Comparison of ENCODE assay signal across 17 cellular contexts in the genomic region with DNA sequence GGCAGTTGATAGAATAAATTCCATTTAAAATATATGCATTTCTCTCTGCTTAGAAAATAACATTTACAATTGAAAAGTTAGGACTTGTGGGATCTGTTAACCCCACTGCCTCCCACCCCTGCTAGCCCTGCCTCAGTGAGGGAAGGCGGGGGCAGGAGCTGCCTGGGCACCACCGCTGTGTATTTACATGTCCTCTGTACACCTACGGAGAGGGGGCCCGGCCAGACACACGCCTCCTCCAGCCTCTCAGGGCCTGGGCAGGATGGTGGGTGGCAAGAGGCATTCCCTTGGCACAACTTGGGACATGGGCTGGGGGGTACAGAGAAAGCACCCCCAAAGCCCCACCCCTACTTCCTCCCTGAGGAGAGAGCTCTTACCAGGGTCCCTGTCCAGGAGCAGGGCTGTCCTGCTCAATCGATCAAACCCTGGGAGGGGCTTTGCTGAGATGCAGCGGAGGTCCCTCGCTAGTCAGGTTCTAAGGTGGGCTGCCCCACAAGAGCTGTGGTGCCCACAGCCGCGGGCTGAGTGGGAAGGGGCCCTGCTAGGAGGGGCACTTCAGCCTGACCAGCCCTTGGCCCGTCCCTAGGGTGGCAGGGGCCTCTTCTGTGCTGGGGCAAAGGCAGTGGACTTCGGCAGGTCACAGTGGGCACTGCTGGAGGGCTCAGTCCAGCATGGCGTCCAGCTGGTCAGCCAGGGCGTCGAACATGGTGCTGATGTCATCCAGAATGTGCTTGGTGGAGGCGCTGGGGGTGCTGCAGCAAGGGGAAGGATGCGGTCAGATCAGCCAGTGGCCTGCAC. TPM values are rescaled to one million over a fixed set of nuclear protein-coding genes. Genes with fewer than 3 reads are reported as not detected.
DNase-seq lines count a peak whose midpoint lies in the region; ATAC-seq and TF ChIP-seq lines count a peak whose summit lies in the region.
"Had no signal": no experiment of that assay in that cellular context is flagged by ENCODE, and none has a peak within 500 bp of the region (broad histone marks: within the 10 kb centered on the region; RNA-seq: fewer than 3 reads in every experiment).

No MANE protein-coding gene starts in this region.

- TF ChIP-seq CTCF in HEK293 (tag by site-specific recombination; IDR thresholded peaks at IDR 0.05) = no peak
- no peak for TF ChIP-seq CTCF in mammary epithelial cell (conservative IDR thresholded peaks at IDR 0.05 in 1 of 2, IDR thresholded peaks at IDR 0.05 in 1 of 2; ENCODE audit: extremely low read depth in 1 of 2, insufficient read depth in 1 of 2, low read depth in 1 of 2, low read length in 2 of 2)
- no peak for TF ChIP-seq CTCF in nephron progenitor cell (IDR thresholded peaks at IDR 0.05)
- no peak for TF ChIP-seq CTCF in thoracic aorta (IDR thresholded peaks at IDR 0.05)

- H3K27ac Mint-ChIP-seq in nephron progenitor cell = peak overlapping the region; percentile 16

- CTCF ChIA-PET in HEK293 (lab: Yijun Ruan, JAX) (interaction anchor here (0.6 to 0.8 kb wide), 2 partner anchors 11 to 529 kb away, joined by 3 read pairs; no protein-coding TSS in a partner anchor), mammary epithelial cell (lab: Charles Lee; ENCODE audit: low non-redundant PET) (no interaction called here)

- H3K27me3 ChIP-seq in mammary epithelial cell (ENCODE audit: insufficient read depth, low read length) (no peaks in the 10 kb centered on the region), thoracic aorta (replicated peaks; ENCODE audit: insufficient read depth) (no peaks in the 10 kb centered on the region)
- H3K27me3 ChIP-seq: neutrophil had no signal

- WGBS in mammary epithelial cell (ENCODE audit: low coverage, missing lambda C conversion rate) = 81% methylated on average over 11 of the region's 17 CpGs

- POLR2A ChIA-PET in HEK293 (lab: Yijun Ruan, JAX) = interaction anchor here (2.1 to 3.4 kb wide), 2 partner anchors 12 to 44 kb away, joined by 5 to 16 read pairs; a partner anchor contains a TSS

- H3K9me3 ChIP-seq in HEK293 (ENCODE audit: control insufficient read depth, insufficient read depth, low read depth, low read length) = no peaks in the 10 kb centered on the region
- H3K9me3 ChIP-seq in mammary epithelial cell (replicated peaks; ENCODE audit: insufficient read depth, low read length) = no peaks in the 10 kb centered on the region
- no peaks in the 10 kb centered on the region for H3K9me3 ChIP-seq in thoracic aorta
- H3K9me3 ChIP-seq: mucosa of descending colon, neutrophil had no signal

- no peak overlapping the region for H3K4me3 ChIP-seq in HEK293 (ENCODE audit: low read depth, low read length)
- no peak overlapping the region for H3K4me3 ChIP-seq in mammary epithelial cell (replicated peaks in 1 of 3; ENCODE audit: insufficient read depth in 1 of 3, low read depth in 2 of 3, low read length in 3 of 3)
- H3K4me3 ChIP-seq in thoracic aorta = no peak overlapping the region
- H3K4me3 ChIP-seq: GM12878, mucosa of descending colon had no signal

- no peaks in the 10 kb centered on the region for H3K9me3 Mint-ChIP-seq in nephron progenitor cell
- H3K9me3 Mint-ChIP-seq: CD4-positive, alpha-beta memory T cell; effector memory CD8-positive, alpha-beta T cell had no signal

- no peak for DNase-seq in mammary epithelial cell
- DNase-seq in nephron progenitor cell = no peak
- DNase-seq in thoracic aorta (ENCODE audit: low spot score) = no peak
- no peak for DNase-seq in NCI-H187 (lab: John Stamatoyannopoulos, UW)
- no peak for DNase-seq in GF-D8 (lab: John Stamatoyannopoulos, UW)
- DNase-seq: activated naive CD4-positive, alpha-beta T cell treated with anti-CD3 and anti-CD28 coated beads, Interleukin-2, amount 50 U/mL, for 16 hours; CD4-positive, alpha-beta memory T cell; effector memory CD8-positive, alpha-beta T cell; H7; left colon; mucosa of descending colon; NCI-H1417 treated with DMSO at 0.1 percent for 48 hours; NCI-H526 had no signal

- H3K9ac ChIP-seq in mammary epithelial cell (ENCODE audit: insufficient read depth, low read length) = no peak overlapping the region

- in situ Hi-C loops in mammary epithelial cell (cut with MboI; ENCODE audit: low sequenced_read_pairs in 2 of 2) = no loop called here

- no peak overlapping the region for H3K27ac ChIP-seq in HEK293 (ENCODE audit: extremely low read depth, low read depth, low read length)
- H3K27ac ChIP-seq in mammary epithelial cell (ENCODE audit: insufficient read depth, low read depth, low read length) = no peak overlapping the region
- peak overlapping the region; percentile 58 to 71 for H3K27ac ChIP-seq in thoracic aorta
- H3K27ac ChIP-seq: neutrophil had no signal

- H3K4me1 ChIP-seq in HEK293 (ENCODE audit: control insufficient read depth, insufficient read depth, low read length) = no peaks in the 10 kb centered on the region
- H3K4me1 ChIP-seq in mammary epithelial cell (ENCODE audit: insufficient read depth, low read length) = no peaks in the 10 kb centered on the region
- peaks cover 5 to 35% of the 10 kb centered on the region in 2 donors for H3K4me1 ChIP-seq in thoracic aorta (ENCODE audit: control insufficient read depth in 1 of 2, low read depth in 2 of 2)

- BruUV-seq in mammary epithelial cell (replicated peaks; lab: Mats Ljungman, UMichigan) = TSS peak; percentile 46

- H3K27me3 Mint-ChIP-seq in nephron progenitor cell (ENCODE audit: low read depth, poor library complexity) = no peaks in the 10 kb centered on the region
- H3K27me3 Mint-ChIP-seq: CD4-positive, alpha-beta memory T cell; effector memory CD8-positive, alpha-beta T cell had no signal

- H3K36me3 ChIP-seq in HEK293 (ENCODE audit: control insufficient read depth in 2 of 2, insufficient read depth in 1 of 2, low read length in 2 of 2) = peaks cover 0 to 91% of the 10 kb centered on the region in 2 experiments
- no peaks in the 10 kb centered on the region for H3K36me3 ChIP-seq in mammary epithelial cell (ENCODE audit: insufficient read depth, low read length)
- peaks cover 43% of the 10 kb centered on the region for H3K36me3 ChIP-seq in thoracic aorta

- dilution Hi-C loops in mammary epithelial cell (cut with HindIII; ENCODE audit: low sequenced_read_pairs) = no loop called here

- no peak overlapping the region for H3K4me3 Mint-ChIP-seq in nephron progenitor cell
- H3K4me3 Mint-ChIP-seq: CD4-positive, alpha-beta memory T cell; effector memory CD8-positive, alpha-beta T cell had no signal

- H3K36me3 Mint-ChIP-seq in nephron progenitor cell (ENCODE audit: low read depth) = no peaks in the 10 kb centered on the region

- H3K4me1 Mint-ChIP-seq in nephron progenitor cell = peaks cover 18% of the 10 kb centered on the region
- H3K4me1 Mint-ChIP-seq: CD4-positive, alpha-beta memory T cell had no signal

- intact Hi-C loops in mammary epithelial cell (cut with micrococcal nuclease) = no loop called here

- H2AFZ ChIP-seq in mammary epithelial cell (ENCODE audit: low read depth, low read length) = no peak overlapping the region

- no peak for ATAC-seq in thoracic aorta (ENCODE audit: insufficient number of reproducible peaks, low FRiP score, low read depth)
- no peak for ATAC-seq in GM19455 (IDR thresholded peaks at IDR 0.05; ENCODE audit: unreplicated experiment)
- ATAC-seq: effector memory CD8-positive, alpha-beta T cell; GM12878; left colon; mucosa of descending colon had no signal

- no peaks in the 10 kb centered on the region for H3K79me2 ChIP-seq in mammary epithelial cell (ENCODE audit: insufficient read depth, low read length)

- H4K20me1 ChIP-seq in mammary epithelial cell (ENCODE audit: insufficient read depth, low read length) = no peaks in the 10 kb centered on the region

- H3K4me2 ChIP-seq in mammary epithelial cell (ENCODE audit: insufficient read depth, low read depth, low read length) = no peak overlapping the region

TF ChIP-seq in HEK293, 187 proteins besides CTCF, POLR2A, EP300 and RAD21:
- TF ChIP-seq ZFHX2 (tag by site-specific recombination; conservative IDR thresholded peaks at IDR 0.05) (peak; percentile 81), IKZF3 (tag by site-specific recombination; IDR thresholded peaks at IDR 0.05) (no peak), EGR2 (tag by site-specific recombination; IDR thresholded peaks at IDR 0.05; ENCODE audit: low read depth) (peak; percentile 72; the same call in 1 of the 2 replicates), ZNF157 (tag by site-specific recombination; IDR thresholded peaks at IDR 0.05) (no peak), ZNF114 (tag by site-specific recombination; IDR thresholded peaks at IDR 0.05) (no peak)

RNA-seq across cellular contexts. Expression of a gene that starts 14.7 kb away (rescaled TPM):
- total RNA-seq in mammary epithelial cell (10 to 100 TPM; 10.5 to 22.1 TPM), thoracic aorta (10 to 100 TPM; 26.0 to 32.4 TPM)
- 6.6 TPM for polyA plus RNA-seq in mammary epithelial cell
- polyA minus RNA-seq in mammary epithelial cell = 7.0 TPM
- polyA plus RNA-seq: CD4-positive, alpha-beta memory T cell had no signal

RNA-seq across cellular contexts. Expression of a gene that starts 15.7 kb away (rescaled TPM):
- total RNA-seq in mammary epithelial cell (10 to 100 TPM; 10.2 to 19.6 TPM), thoracic aorta (10 to 100 TPM; 17.1 to 48.6 TPM)
- polyA plus RNA-seq in mammary epithelial cell = 24.1 TPM
- 12.5 TPM for polyA minus RNA-seq in mammary epithelial cell

RNA-seq across cellular contexts. Expression of a gene that starts 24.9 kb away (rescaled TPM):
- total RNA-seq in mammary epithelial cell (10 to 100 TPM; 22.3 to 25.7 TPM), thoracic aorta (10 to 100 TPM in 1 of 2 donors, 1 to 10 TPM in 1; 6.4 to 20.0 TPM)
- polyA plus RNA-seq in mammary epithelial cell = 15.4 TPM
- polyA minus RNA-seq in mammary epithelial cell = 11.0 TPM

RNA-seq across cellular contexts. Expression of a gene that starts 44.2 kb away (rescaled TPM):
- total RNA-seq in mammary epithelial cell = 10 to 100 TPM; 23.0 to 42.3 TPM
- 30.7 TPM for polyA plus RNA-seq in mammary epithelial cell
- 161 TPM for polyA minus RNA-seq in mammary epithelial cell
- total RNA-seq in thoracic aorta = 10 to 100 TPM; 57.1 to 83.4 TPM

Comparison
In these comparisons a context has a peak if more than half of its experiments do, and no peak if none do; other contexts are left out.
1. H3K27ac ChIP-seq: peak in thoracic aorta (2 of 2); none in HEK293 (single experiment) and mammary epithelial cell (single experiment).